In the genomic region with DNA sequence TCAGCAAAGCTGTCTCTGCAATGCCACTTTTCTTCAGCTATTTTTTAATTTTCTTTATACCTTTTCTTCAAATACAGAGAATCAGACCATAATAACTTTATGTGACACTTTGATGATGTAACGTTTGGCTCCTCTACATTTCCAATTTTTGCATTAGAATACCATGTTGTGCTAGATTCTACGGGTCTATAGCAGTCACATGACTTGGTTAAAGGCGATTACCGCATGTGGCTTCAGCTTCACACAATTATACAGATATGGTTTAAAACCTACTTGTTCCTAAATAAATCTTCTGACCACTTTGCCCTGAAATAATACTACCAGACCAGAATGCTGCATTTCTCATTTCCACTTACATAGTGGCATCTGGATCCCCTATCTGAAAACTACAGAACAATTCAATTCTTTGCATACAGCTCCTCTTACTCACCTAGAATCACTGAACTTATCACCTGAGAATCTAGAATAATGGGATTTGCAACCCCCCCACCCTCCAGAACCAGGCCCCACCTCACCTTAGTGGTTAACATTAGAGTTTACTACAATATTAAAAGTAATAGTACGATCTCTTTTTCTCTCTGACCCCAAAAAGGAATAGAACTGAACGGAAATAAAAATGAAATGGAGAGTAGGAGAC, we compare ENCODE assay signal across 8 cellular contexts.
A peak's percentile ranks its signal among the peaks of the same experiment; 100 is the strongest.
DNase-seq lines count a peak whose midpoint lies in the region; ATAC-seq, FAIRE-seq and TF ChIP-seq lines count a peak whose summit lies in the region.

No MANE protein-coding gene starts in this region.

- H3K4me2 ChIP-seq in SU-DHL-6 (ENCODE audit: low read depth, low read length, poor library complexity, severe bottlenecking): peak overlapping the region; percentile 100

- peaks cover 8% of the 10 kb centered on the region; the same call in 1 of the 2 replicates for H4K20me1 ChIP-seq in SU-DHL-6 (ENCODE audit: low read depth, low read length)

- TF ChIP-seq CTCF in SU-DHL-6 (IDR thresholded peaks at IDR 0.05; ENCODE audit: insufficient read depth, low read length, poor library complexity, severe bottlenecking) (no peak), retinal pigment epithelial cell (conservative IDR thresholded peaks at IDR 0.05; ENCODE audit: low read depth, low read length) (no peak)

- peaks cover 7% of the 10 kb centered on the region; the same call in 1 of the 2 replicates for H3K36me3 ChIP-seq in SU-DHL-6 (ENCODE audit: low read length)

- no peak for DNase-seq in GM18507 (ENCODE audit: extremely low spot score, insufficient read length, low read depth)
- DNase-seq in fibroblast of peridontal ligament (ENCODE audit: extremely low read depth): peak; percentile 33
- no peak for DNase-seq in retinal pigment epithelial cell (ENCODE audit: low read depth)
- DNase-seq in NCI-H2081 treated with DMSO at 0.1 percent for 48 hours (lab: John Stamatoyannopoulos, UW): no peak
- DNase-seq in NCI-H2171 (lab: John Stamatoyannopoulos, UW): no peak

- peak; percentile 55 for FAIRE-seq in GM18507 (lab: Jason Lieb, UNC)

- ATAC-seq in HG02678 (IDR thresholded peaks at IDR 0.05; ENCODE audit: unreplicated experiment) (no peak), GM21447 (IDR thresholded peaks at IDR 0.05; ENCODE audit: unreplicated experiment) (no peak)

- H3K9me3 ChIP-seq in SU-DHL-6 (ENCODE audit: insufficient read depth, low read length): no peaks in the 10 kb centered on the region

- H3K27ac ChIP-seq in SU-DHL-6 (ENCODE audit: low read depth, low read length): peak overlapping the region; percentile 39

- no peaks in the 10 kb centered on the region for H3K9me2 ChIP-seq in SU-DHL-6 (replicated peaks; ENCODE audit: insufficient read depth, low read length)

- H3K9ac ChIP-seq in SU-DHL-6 (ENCODE audit: low read length): peak overlapping the region; percentile 94

- H3K27me3 ChIP-seq in SU-DHL-6 (ENCODE audit: low read length): no peaks in the 10 kb centered on the region

- H2AFZ ChIP-seq in SU-DHL-6 (ENCODE audit: low read depth, low read length, severe bottlenecking): peak overlapping the region; percentile 52

- H3K79me2 ChIP-seq in SU-DHL-6 (ENCODE audit: insufficient read depth, low read length): peaks cover 57% of the 10 kb centered on the region

- H3K4me3 ChIP-seq in SU-DHL-6 (ENCODE audit: insufficient read depth, low read length, poor library complexity, severe bottlenecking): peak overlapping the region; percentile 97
- H3K4me3 ChIP-seq in retinal pigment epithelial cell (ENCODE audit: low read length): peak overlapping the region; percentile 82

- H3F3A ChIP-seq in SU-DHL-6 (ENCODE audit: insufficient read depth): peaks cover 9% of the 10 kb centered on the region; the same call in 1 of the 2 replicates
